In genomic region chr11:74268451-74268850, GRCh38 we compare ENCODE assay signal across 21 cellular contexts. TPM values are rescaled to one million over a fixed set of nuclear protein-coding genes. Genes with fewer than 3 reads are reported as not detected.
"Had no signal": no experiment of that assay in that cellular context is flagged by ENCODE, and none has a peak within 500 bp of the region (broad histone marks: within the 10 kb centered on the region; RNA-seq: fewer than 3 reads in every experiment).

No MANE protein-coding gene starts in this region.

- H3K4me1 ChIP-seq: left lung had no signal

- H3K36me3 ChIP-seq: left lung had no signal

- H3K27ac ChIP-seq: left lung had no signal

- H3K9me3 ChIP-seq: left lung had no signal

- H3K4me3 ChIP-seq: left lung had no signal

- DNase-seq: activated CD4-positive, alpha-beta T cell treated with anti-CD3 and anti-CD28 coated beads for 48 hours; activated CD4-positive, CD25-positive, alpha-beta regulatory T cell; activated CD8-positive, alpha-beta T cell treated with anti-CD3 and anti-CD28 coated beads for 36 hours; activated naive CD4-positive, alpha-beta T cell; activated naive CD8-positive, alpha-beta T cell treated with anti-CD3 and anti-CD28 coated beads for 36 hours; activated T-cell treated with anti-CD3 and anti-CD28 coated beads, Interleukin-2, amount 50 U/mL, for 1 hour; amniotic stem cell; dermis blood vessel endothelial cell; effector memory CD8-positive, alpha-beta T cell; foreskin melanocyte; glutamatergic neuron; hypothalamus; left lung; occipital lobe; right cardiac atrium; stimulated activated CD4-positive, alpha-beta T cell treated with anti-CD3 and anti-CD28 coated beads, Interleukin-2, amount 100 ng/mL, for 48 hours; T-helper 1 cell; T1000; trophoblast cell had no signal

- H3K27me3 ChIP-seq: left lung had no signal

- ATAC-seq: activated CD8-positive, alpha-beta T cell treated with anti-CD3 and anti-CD28 coated beads for 36 hours; activated T-helper 17 cell treated with anti-CD3 and anti-CD28 coated beads, Interleukin-2, amount 50 U/mL, for 72 hours; effector memory CD8-positive, alpha-beta T cell had no signal

RNA-seq across cellular contexts. Expression of gene P4HA3, which starts 43.0 kb away (rescaled TPM):
- total RNA-seq: activated CD8-positive, alpha-beta T cell treated with anti-CD3 and anti-CD28 coated beads for 36 hours; activated naive CD8-positive, alpha-beta T cell treated with anti-CD3 and anti-CD28 coated beads for 36 hours; activated T-helper 17 cell treated with anti-CD3 and anti-CD28 coated beads, Interleukin-2, amount 50 U/mL, for 72 hours; occipital lobe had no signal
- polyA plus RNA-seq: neural cell had no signal
